ENCODE assay signal across 22 cellular contexts in genomic region chr15:55954862-55955605, GRCh38. TPM values are rescaled to one million over a fixed set of nuclear protein-coding genes. Genes with fewer than 3 reads are reported as not detected.
A peak's percentile ranks its signal among the peaks of the same experiment; 100 is the strongest.
DNase-seq lines count a peak whose midpoint lies in the region; ATAC-seq, FAIRE-seq and TF ChIP-seq lines count a peak whose summit lies in the region.
"Had no signal": no experiment of that assay in that cellular context is flagged by ENCODE, and none has a peak within 500 bp of the region (broad histone marks: within the 10 kb centered on the region; RNA-seq: fewer than 3 reads in every experiment).

No MANE protein-coding gene starts in this region.

- H3K4me3 ChIP-seq in HepG2 (replicated peaks in 1 of 3; ENCODE audit: insufficient read depth in 1 of 3, low read depth in 2 of 3, low read length in 3 of 3) (no peak overlapping the region), left ventricle myocardium inferior (no peak overlapping the region), transverse colon (no peak overlapping the region)
- H3K4me3 ChIP-seq: GM12878, GM23338 had no signal

- H4K20me1 ChIP-seq in HepG2 (ENCODE audit: insufficient read depth, low read length): no peaks in the 10 kb centered on the region

- H3K27me3 ChIP-seq in HepG2 (ENCODE audit: control insufficient read depth in 1 of 2, insufficient read depth in 2 of 2, low read length in 2 of 2): no peaks in the 10 kb centered on the region
- no peaks in the 10 kb centered on the region for H3K27me3 ChIP-seq in left ventricle myocardium inferior (ENCODE audit: low read depth)
- H3K27me3 ChIP-seq in transverse colon: no peaks in the 10 kb centered on the region
- H3K27me3 ChIP-seq: BE2C had no signal

- no peak for TF ChIP-seq RAD21 in HepG2 (CRISPR knock-in tag; IDR thresholded peaks at IDR 0.05)

- 93% methylated on average over 6 of the region's 6 CpGs for WGBS in HepG2 (ENCODE audit: low lambda C conversion rate)
- 90 to 97% methylated on average over 2 to 6 of the region's 6 CpGs for WGBS in transverse colon (ENCODE audit: low coverage in 1 of 2), 2 donors

- H3K9me3 ChIP-seq in HepG2 (ENCODE audit: low read length) (no peaks in the 10 kb centered on the region), left ventricle myocardium inferior (replicated peaks) (no peaks in the 10 kb centered on the region), transverse colon (no peaks in the 10 kb centered on the region)
- H3K9me3 ChIP-seq: BE2C, Caco-2 had no signal

- TF ChIP-seq CTCF in HepG2 (CRISPR knock-in tag; IDR thresholded peaks at IDR 0.05) (no peak), left ventricle myocardium inferior (IDR thresholded peaks at IDR 0.05; ENCODE audit: borderline replicate concordance) (no peak), transverse colon (IDR thresholded peaks at IDR 0.05) (no peak)

- H3K9ac ChIP-seq in HepG2 (ENCODE audit: insufficient read depth, low read depth, low read length): 0 out of 2 replicates have a peak overlapping the region, but pooled peaks have one; percentile 9

- POLR2A ChIA-PET in HepG2 (lab: Yijun Ruan, JAX): no interaction called here

- peak overlapping the region; percentile 35 for H3K27ac ChIP-seq in HepG2 (ENCODE audit: extremely low read length, insufficient read depth, low read length)
- no peak overlapping the region for H3K27ac ChIP-seq in left ventricle myocardium inferior (replicated peaks)
- H3K27ac ChIP-seq in transverse colon: no peak overlapping the region
- H3K27ac ChIP-seq: HL-60 had no signal

- DNase-seq in DMS53 (lab: John Stamatoyannopoulos, UW): peak; percentile 54
- DNase-seq in LoVo (ENCODE audit: low spot score): peak; percentile 35
- peak; percentile 18 for DNase-seq in HepG2 (ENCODE audit: low spot score)
- no peak for DNase-seq in left ventricle myocardium inferior
- no peak for DNase-seq in transverse colon
- DNase-seq: ACHN; BE2C; C1 segment of cervical spinal cord; Caco-2; CD4-positive, CD25-positive, alpha-beta regulatory T cell; CD8-positive, alpha-beta memory T cell; DMS153; DND-41; EL; HCEC 1CT; KBM-7 had no signal

- no peaks in the 10 kb centered on the region for H3K36me3 ChIP-seq in HepG2 (replicated peaks in 1 of 2; ENCODE audit: control insufficient read depth in 1 of 2, insufficient read depth in 2 of 2, low read length in 2 of 2)
- H3K36me3 ChIP-seq in left ventricle myocardium inferior: no peaks in the 10 kb centered on the region
- H3K36me3 ChIP-seq in transverse colon: no peaks in the 10 kb centered on the region
- H3K36me3 ChIP-seq: BE2C had no signal

- no peak for FAIRE-seq in HepG2 (lab: Jason Lieb, UNC)
- FAIRE-seq: GM12878, H54, HTR-8/SVneo had no signal

- H3K4me1 ChIP-seq in HepG2 (ENCODE audit: insufficient read depth, low read length): peaks cover 65% of the 10 kb centered on the region
- no peaks in the 10 kb centered on the region for H3K4me1 ChIP-seq in left ventricle myocardium inferior
- peaks cover 0 to 3% (median 0%) of the 10 kb centered on the region in 4 donors for H3K4me1 ChIP-seq in transverse colon

- CTCF ChIA-PET in HepG2 (lab: Yijun Ruan, JAX; ENCODE audit: low intra/inter-chr PET ratio, low total read pairs): no interaction called here

- BruUV-seq in HepG2 (replicated peaks; lab: Mats Ljungman, UMichigan): no TSS peak

- in situ Hi-C loops in HepG2 (cut with HindIII; ENCODE audit: extremely low pct_ligation_motif_present, low pct_unique_long_range_greater_than_20kb): no loop called here
- in situ Hi-C loops in transverse colon (cut with MboI; ENCODE audit: low pct_ligation_motif_present in 1 of 4, low pct_unique_long_range_greater_than_20kb in 1 of 4, low sequenced_read_pairs in 3 of 4): no loop called here

- TF ChIP-seq POLR2A in HepG2 (IDR thresholded peaks at IDR 0.05; ENCODE audit: insufficient read depth in 1 of 2, low read depth in 2 of 2, low read length in 2 of 2): no peak
- TF ChIP-seq POLR2A in transverse colon (IDR thresholded peaks at IDR 0.05): no peak

- no peak for TF ChIP-seq EP300 in HepG2 (IDR thresholded peaks at IDR 0.05; ENCODE audit: low read depth in 2 of 2, low read length in 2 of 2)
- TF ChIP-seq EP300 in HepG2 (CRISPR knock-in tag; IDR thresholded peaks at IDR 0.05; ENCODE audit: borderline replicate concordance): no peak
- TF ChIP-seq EP300 in transverse colon (IDR thresholded peaks at IDR 0.05; ENCODE audit: low read depth): no peak

- no peaks in the 10 kb centered on the region for H3K79me2 ChIP-seq in HepG2 (ENCODE audit: insufficient read depth, low read length)

- H2AFZ ChIP-seq in HepG2 (ENCODE audit: low read length): no peak overlapping the region
- H2AFZ ChIP-seq: GM23338 had no signal

- H3K4me2 ChIP-seq in HepG2 (ENCODE audit: low read depth, low read length): peak overlapping the region; percentile 68
- H3K4me2 ChIP-seq: GM23338 had no signal

- intact Hi-C loops in HepG2 (cut with micrococcal nuclease; ENCODE audit: unreplicated experiment): no loop called here
- intact Hi-C loops in left ventricle myocardium inferior (cut with micrococcal nuclease): no loop called here
- intact Hi-C loops in transverse colon (cut with DNase I; ENCODE audit: low total_unique reads): no loop called here

- ATAC-seq in HepG2: peak; percentile 46; the same call in 2 of the 3 replicates
- no peak for ATAC-seq in GM18858 (IDR thresholded peaks at IDR 0.05; ENCODE audit: unreplicated experiment)
- ATAC-seq: GM12878, GM23338 had no signal

TF ChIP-seq in HepG2, 621 proteins besides CTCF, POLR2A, EP300 and RAD21 (continues in another document):
- TF ChIP-seq RXRB (CRISPR knock-in tag; IDR thresholded peaks at IDR 0.05; ENCODE audit: borderline replicate concordance): no peak
- no peak for TF ChIP-seq ZNF746 (CRISPR knock-in tag; IDR thresholded peaks at IDR 0.05)
- no peak for TF ChIP-seq MTA3 (CRISPR knock-in tag; IDR thresholded peaks at IDR 0.05)
- peak; percentile 52; the same call in 1 of the 2 replicates for TF ChIP-seq ZSCAN25 (CRISPR knock-in tag; IDR thresholded peaks at IDR 0.05)
- no peak for TF ChIP-seq ZNF766 (CRISPR knock-in tag; IDR thresholded peaks at IDR 0.05; ENCODE audit: borderline replicate concordance)
- TF ChIP-seq, protein P1, sequence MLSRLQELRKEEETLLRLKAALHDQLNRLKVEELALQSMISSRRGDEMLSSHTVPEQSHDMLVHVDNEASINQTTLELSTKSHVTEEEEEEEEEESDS (CRISPR knock-in tag; IDR thresholded peaks at IDR 0.05; ENCODE audit: borderline replicate concordance): no peak
- no peak for TF ChIP-seq DNMT1 (CRISPR knock-in tag; IDR thresholded peaks at IDR 0.05)
- no peak for TF ChIP-seq ZNF329 (CRISPR knock-in tag; IDR thresholded peaks at IDR 0.05; ENCODE audit: low read depth)
- TF ChIP-seq KDM1A (CRISPR knock-in tag; IDR thresholded peaks at IDR 0.05): 0 out of 2 replicates have a peak, but pooled peaks have one; percentile 18
- TF ChIP-seq POGZ (CRISPR knock-in tag; IDR thresholded peaks at IDR 0.05): peak; percentile 23; the same call in 1 of the 2 replicates
- TF ChIP-seq ZNF207 (IDR thresholded peaks at IDR 0.05; ENCODE audit: borderline replicate concordance): no peak
- no peak for TF ChIP-seq NFYC (CRISPR knock-in tag; IDR thresholded peaks at IDR 0.05)
- no peak for TF ChIP-seq NPAS2 (CRISPR knock-in tag; IDR thresholded peaks at IDR 0.05; ENCODE audit: borderline replicate concordance)
- TF ChIP-seq ZSCAN20 (CRISPR knock-in tag; IDR thresholded peaks at IDR 0.05; ENCODE audit: borderline replicate concordance): no peak
- 0 out of 2 replicates have a peak, but pooled peaks have one; percentile 27 for TF ChIP-seq ZMYM4 (CRISPR knock-in tag; IDR thresholded peaks at IDR 0.05)
- no peak for TF ChIP-seq ZNF639 (CRISPR knock-in tag; conservative IDR thresholded peaks at IDR 0.05)

RNA-seq across cellular contexts. Expression of gene NEDD4, which starts 38.4 kb away (rescaled TPM):
- total RNA-seq in HepG2 (2016; rRNA removed; fragmentation: Illumina TruSeq; extraction: Trizol) (13.0 and 25.6 TPM in 2 replicates), left ventricle myocardium inferior (8.1 TPM), transverse colon (10 to 100 TPM in 3 of 4 donors, 1 to 10 TPM in 1; 3.6 to 15.0 (median 14.4) TPM)
- 1.4 and 2.6 TPM in 2 replicates for total RNA-seq in HepG2 (2016; cell fraction: cytosol; rRNA removed; fragmentation: Illumina TruSeq; extraction: Trizol; ENCODE audit: low read depth)
- 15.1 and 23.4 TPM in 2 replicates for total RNA-seq in HepG2 (2016; cell fraction: insoluble cytoplasmic fraction; rRNA removed; fragmentation: Illumina TruSeq; extraction: Trizol)
- 5.2 and 6.1 TPM in 2 replicates for total RNA-seq in HepG2 (2016; cell fraction: membrane; rRNA removed; fragmentation: Illumina TruSeq; extraction: Trizol)
- total RNA-seq in HepG2 (2016; cell fraction: nucleus; rRNA removed; fragmentation: Illumina TruSeq; extraction: Trizol): 13.0 and 15.3 TPM in 2 replicates
- polyA plus RNA-seq in HepG2 (2011; rRNA removed): 9.8 and 10.4 TPM in 2 replicates
- 5.1 and 8.3 TPM in 2 replicates for polyA plus RNA-seq in HepG2 (2011; cell fraction: cytosol; rRNA removed)
- 5.3 and 7.5 TPM in 2 replicates for polyA plus RNA-seq in HepG2 (2011; cell fraction: nucleus; rRNA removed)
- polyA plus RNA-seq in HepG2 (2012): 11.3 and 12.5 TPM in 2 replicates
- 0.52 and 0.64 TPM in 2 replicates for polyA plus RNA-seq in HepG2 (2016; cell fraction: cytosol; fragmentation: Illumina TruSeq; extraction: Trizol; ENCODE audit: low read depth)
- polyA plus RNA-seq in HepG2 (2016; cell fraction: insoluble cytoplasmic fraction; fragmentation: Illumina TruSeq; extraction: Trizol; ENCODE audit: low read depth): 11.3 TPM in 2 replicates
- polyA plus RNA-seq in HepG2 (2016; cell fraction: membrane; fragmentation: Illumina TruSeq; extraction: Trizol; ENCODE audit: low read depth): 2.3 and 2.5 TPM in 2 replicates
- polyA plus RNA-seq in HepG2 (2016; cell fraction: nucleus; fragmentation: Illumina TruSeq; extraction: Trizol; ENCODE audit: insufficient read depth, low read depth): 8.8 and 9.7 TPM in 2 replicates
- 7.6 and 24.3 TPM in 2 replicates for polyA minus RNA-seq in HepG2 (2011; rRNA and poly(A)+ RNA removed; ENCODE audit: low replicate concordance)
- polyA minus RNA-seq in HepG2 (2011; cell fraction: cytosol; rRNA and poly(A)+ RNA removed): 10.1 and 10.7 TPM in 2 replicates
- polyA minus RNA-seq in HepG2 (2011; cell fraction: nucleus; rRNA and poly(A)+ RNA removed): 30.1 and 38.0 TPM in 2 replicates

Comparison
In these comparisons a context has a peak if more than half of its experiments do, and no peak if none do; other contexts are left out.
1. DNase-seq: peak in DMS53 (single experiment), LoVo (single experiment) and HepG2 (single experiment); none in left ventricle myocardium inferior (single experiment) and transverse colon (single experiment).